Comparison of ENCODE assay signal across 8 cellular contexts in the genomic region with DNA sequence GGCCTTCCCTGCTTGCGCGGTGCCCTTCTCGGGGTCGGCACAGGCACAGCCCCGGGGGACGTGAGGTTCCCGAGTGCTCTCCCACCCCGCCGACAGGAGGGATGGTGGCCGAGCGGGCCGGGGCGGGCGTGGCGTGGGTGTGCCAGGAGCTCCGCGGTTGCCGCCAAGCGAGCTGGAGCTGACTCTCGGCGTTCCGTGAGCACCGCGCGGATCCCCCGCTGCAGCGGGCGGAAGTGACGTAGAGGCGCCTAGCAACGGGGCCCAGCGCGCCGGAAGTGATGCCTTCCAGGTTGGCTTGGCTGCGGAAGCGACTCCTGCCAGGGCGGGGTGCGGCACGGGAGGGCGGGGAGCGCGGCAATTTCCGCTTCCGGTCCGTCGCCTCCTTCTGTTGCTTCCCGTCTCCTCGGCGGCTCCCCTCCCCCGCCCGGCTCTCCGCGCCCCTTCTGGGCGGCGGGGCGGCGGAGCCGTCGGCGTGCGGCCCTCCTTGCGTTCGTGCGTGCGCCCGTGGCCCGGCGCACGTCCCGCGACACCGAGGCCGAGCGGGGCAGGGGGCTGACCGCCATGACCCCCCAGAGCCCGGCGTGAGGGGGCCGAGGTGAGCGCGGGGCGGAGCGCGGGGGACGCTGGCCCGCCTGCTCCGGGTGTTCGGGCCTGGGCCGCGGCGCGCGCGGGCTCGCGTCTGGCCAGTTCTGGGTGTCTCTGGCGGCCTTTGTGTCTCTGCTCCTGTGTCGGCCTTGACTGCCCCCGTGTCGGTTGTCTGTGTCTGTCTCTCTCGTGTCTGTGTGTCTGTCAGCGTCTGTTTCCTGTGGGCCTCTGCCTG. TPM values are rescaled to one million over a fixed set of nuclear protein-coding genes. Genes with fewer than 3 reads are reported as not detected.
DNase-seq lines count a peak whose midpoint lies in the region; ATAC-seq, FAIRE-seq and TF ChIP-seq lines count a peak whose summit lies in the region.

Gene EPN1 (plus strand): TSS at position 386 of the 820 bp plus-strand sequence. CDS start 3,402 bp downstream, outside the sequence.

- H3K27me3 ChIP-seq in OCI-LY3 (ENCODE audit: low read depth, low read length) (no peaks in the 10 kb centered on the region), endothelial cell of umbilical vein (ENCODE audit: control insufficient read depth in 2 of 2, insufficient read depth in 2 of 2, low read length in 2 of 2) (no peaks in the 10 kb centered on the region)

- no peaks in the 10 kb centered on the region for H3K9me3 ChIP-seq in OCI-LY3 (ENCODE audit: insufficient read depth, low read length)
- H3K9me3 ChIP-seq in endothelial cell of umbilical vein (replicated peaks; ENCODE audit: control insufficient read depth, insufficient read depth, low read length): no peaks in the 10 kb centered on the region

- H3K4me1 ChIP-seq in OCI-LY3 (ENCODE audit: low read length) (peaks cover 47% of the 10 kb centered on the region), endothelial cell of umbilical vein (ENCODE audit: control insufficient read depth, extremely low read depth, insufficient read depth, low read length) (peaks cover 44% of the 10 kb centered on the region)

- TF ChIP-seq POLR2A in endothelial cell of umbilical vein (IDR thresholded peaks at IDR 0.05; ENCODE audit: low read depth, low read length): peak; percentile 68

- H4K20me1 ChIP-seq in OCI-LY3 (ENCODE audit: insufficient read depth, low read length) (peaks cover 46% of the 10 kb centered on the region), endothelial cell of umbilical vein (replicated peaks; ENCODE audit: control insufficient read depth, extremely low read depth, insufficient read depth, low read length) (peaks cover 5% of the 10 kb centered on the region)

- CTCF ChIA-PET in endothelial cell of umbilical vein (lab: Charles Lee): no interaction called here

- TF ChIP-seq CTCF in OCI-LY3 (IDR thresholded peaks at IDR 0.05; ENCODE audit: low read depth, low read length) (no peak), endothelial cell of umbilical vein (IDR thresholded peaks at IDR 0.05; ENCODE audit: extremely low read depth in 1 of 2, insufficient read depth in 1 of 2, low read depth in 1 of 2, low read length in 2 of 2) (no peak)

- peak; percentile 56 for ATAC-seq in GM21526 (IDR thresholded peaks at IDR 0.05; ENCODE audit: low FRiP score, unreplicated experiment)

- peaks cover 91% of the 10 kb centered on the region for H3K79me2 ChIP-seq in OCI-LY3 (ENCODE audit: low read length)
- H3K79me2 ChIP-seq in endothelial cell of umbilical vein (ENCODE audit: control insufficient read depth, insufficient read depth, low read length): peaks cover 79% of the 10 kb centered on the region

- intact Hi-C loops in endothelial cell of umbilical vein (cut with micrococcal nuclease): loop anchor here (1.0 kb wide), 1 partner anchor 21 kb away; no protein-coding TSS in a partner anchor

- no peak within 1 kb of the TSS for H2AFZ ChIP-seq in OCI-LY3 (ENCODE audit: low read depth, low read length)
- no peak within 1 kb of the TSS for H2AFZ ChIP-seq in endothelial cell of umbilical vein (ENCODE audit: low read depth, low read length)

- H3K36me3 ChIP-seq in OCI-LY3 (replicated peaks; ENCODE audit: low read depth, low read length) (peaks cover 31% of the 10 kb centered on the region), endothelial cell of umbilical vein (ENCODE audit: control insufficient read depth in 2 of 2, extremely low read depth in 1 of 2, insufficient read depth in 2 of 2, low read length in 2 of 2) (peaks cover 19 to 21% of the 10 kb centered on the region in 2 experiments)

- no peaks in the 10 kb centered on the region for H3K9me1 ChIP-seq in endothelial cell of umbilical vein (replicated peaks; ENCODE audit: control insufficient read depth, extremely low read depth, insufficient read depth, low read length)

- H3K4me3 ChIP-seq in OCI-LY3 (ENCODE audit: low read length) (peak within 1 kb of the TSS; percentile 99), endothelial cell of umbilical vein (replicated peaks in 1 of 3; ENCODE audit: insufficient read depth in 1 of 3, low read depth in 1 of 3, low read length in 3 of 3) (peak within 1 kb of the TSS; percentile 17 to 65 (median 63))

- H3K9ac ChIP-seq in OCI-LY3 (ENCODE audit: low read length) (peak within 1 kb of the TSS; percentile 93), endothelial cell of umbilical vein (replicated peaks; ENCODE audit: extremely low read depth, insufficient read depth, low read length) (peak within 1 kb of the TSS; percentile 75)

- dilution Hi-C loops in endothelial cell of umbilical vein (cut with MboI; ENCODE audit: extremely low pct_ligation_motif_present, low sequenced_read_pairs): no loop called here

- H3K4me2 ChIP-seq in OCI-LY3 (ENCODE audit: low read length) (peak within 1 kb of the TSS; percentile 93), endothelial cell of umbilical vein (ENCODE audit: insufficient read depth, low read length) (peak within 1 kb of the TSS; percentile 91)

- POLR2A ChIA-PET in endothelial cell of umbilical vein (lab: Charles Lee): no interaction called here

- BruUV-seq in endothelial cell of umbilical vein (replicated peaks; lab: Mats Ljungman, UMichigan): no TSS peak

- DNase-seq in D341Med (ENCODE audit: low spot score) (peak; percentile 99), HuH-7.5 (ENCODE audit: low spot score) (peak; percentile 99), endothelial cell of umbilical vein (ENCODE audit: low read depth, low spot score) (peak; percentile 93), midbrain (lab: John Stamatoyannopoulos, UW) (peak; percentile 96)
- peak; percentile 99 for DNase-seq in activated CD8-positive, alpha-beta memory T cell treated with anti-CD3 and anti-CD28 coated beads, Interleukin-2, amount 50 U/mL, for 48 hours
- peak; percentile 98 for DNase-seq in stimulated activated CD8-positive, alpha-beta memory T cell treated with anti-CD3 and anti-CD28 coated beads, Interleukin-15, amount 100 ng/mL, for 48 hours (ENCODE audit: low read depth in 2 of 2)

- H3K27ac ChIP-seq in OCI-LY3 (ENCODE audit: low read length): peak within 1 kb of the TSS; percentile 92
- H3K27ac ChIP-seq in endothelial cell of umbilical vein (ENCODE audit: insufficient read depth, low read depth, low read length): peak within 1 kb of the TSS; percentile 68

- peak; percentile 95 for FAIRE-seq in endothelial cell of umbilical vein (lab: Jason Lieb, UNC)

TF ChIP-seq in endothelial cell of umbilical vein, 7 proteins besides CTCF, POLR2A, EP300 and RAD21:
- TF ChIP-seq POLR2AphosphoS5 (IDR thresholded peaks at IDR 0.05; ENCODE audit: insufficient read depth, low read depth, low read length) (peak; percentile 91), MYC (IDR thresholded peaks at IDR 0.05; ENCODE audit: low read depth, low read length) (no peak), MAX (IDR thresholded peaks at IDR 0.05; ENCODE audit: insufficient read depth, insufficient read length) (no peak), GATA2 (IDR thresholded peaks at IDR 0.05; ENCODE audit: insufficient read depth, insufficient read length, low read depth, low read length) (no peak), FOS (IDR thresholded peaks at IDR 0.05; ENCODE audit: borderline replicate concordance, insufficient read depth, low read length) (no peak), EZH2 (IDR thresholded peaks at IDR 0.05; ENCODE audit: borderline replicate concordance, low read depth, low read length, severe bottlenecking) (no peak), JUN (IDR thresholded peaks at IDR 0.05; ENCODE audit: borderline replicate concordance, insufficient read depth, insufficient read length, low read depth) (no peak)

RNA-seq across cellular contexts. Expression of gene EPN1, which starts in this region (rescaled TPM):
- total RNA-seq in endothelial cell of umbilical vein: 133 and 138 TPM in 2 replicates
- 76.9 and 87.2 TPM in 2 replicates for polyA plus RNA-seq in endothelial cell of umbilical vein
- 52.2 and 91.9 TPM in 2 replicates for polyA plus RNA-seq in endothelial cell of umbilical vein (2011; cell fraction: cytosol; rRNA removed)
- polyA plus RNA-seq in endothelial cell of umbilical vein (2011; cell fraction: nucleus; rRNA removed): 37.8 and 43.7 TPM in 2 replicates
- polyA plus RNA-seq in endothelial cell of umbilical vein (2012): 70.3 and 107 TPM in 2 replicates
- 47.2 and 66.9 TPM in 2 replicates for polyA minus RNA-seq in endothelial cell of umbilical vein
- 90.8 TPM for polyA minus RNA-seq in endothelial cell of umbilical vein (2011; cell fraction: cytosol; rRNA and poly(A)+ RNA removed)
- 11.7 and 23.9 TPM in 2 replicates for polyA minus RNA-seq in endothelial cell of umbilical vein (2011; cell fraction: nucleus; rRNA and poly(A)+ RNA removed)

Comparison
In these comparisons a context has a peak if more than half of its experiments do, and no peak if none do; other contexts are left out.
1. Peak in every context shown above with its lines: DNase-seq, ATAC-seq, H3K4me3 ChIP-seq and H3K27ac ChIP-seq.